ENCODE assay signal across 21 cellular contexts in genomic region chr2:100613719-100614118, GRCh38.
"Had no signal": no experiment of that assay in that cellular context is flagged by ENCODE, and none has a peak within 500 bp of the region (broad histone marks: within the 10 kb centered on the region; RNA-seq: fewer than 3 reads in every experiment).

No MANE protein-coding gene starts in this region.

- H3K9me3 ChIP-seq: SJSA1 had no signal

- H3K4me2 ChIP-seq: KMS-11 had no signal

- H3K4me1 ChIP-seq: SJSA1 had no signal

- H3K36me3 ChIP-seq: SJSA1 had no signal

- H3K9ac ChIP-seq: KMS-11 had no signal

- H3K27me3 ChIP-seq: SJSA1 had no signal

- H3K27ac ChIP-seq: KMS-11, SJSA1, SK-N-MC had no signal

- DNase-seq: Kasumi-1, MM.1S, NCI-H1092 treated with DMSO at 0.1 percent for 48 hours, NCI-H1436, NCI-H187, NCI-H2029, NCI-H2081 treated with DMSO at 0.1 percent for 48 hours, NCI-H2171, NCI-H226, NCI-H446, NCI-H510A, NCI-H524 treated with DMSO at 0.1 percent for 48 hours, NCI-H69, NCI-H774, Right ventricle myocardium superior, RPMI8226, SIG-M5 had no signal

- FAIRE-seq: RCC 7860 had no signal

- H3K4me3 ChIP-seq: SJSA1, SK-N-MC had no signal
